In the genomic region with DNA sequence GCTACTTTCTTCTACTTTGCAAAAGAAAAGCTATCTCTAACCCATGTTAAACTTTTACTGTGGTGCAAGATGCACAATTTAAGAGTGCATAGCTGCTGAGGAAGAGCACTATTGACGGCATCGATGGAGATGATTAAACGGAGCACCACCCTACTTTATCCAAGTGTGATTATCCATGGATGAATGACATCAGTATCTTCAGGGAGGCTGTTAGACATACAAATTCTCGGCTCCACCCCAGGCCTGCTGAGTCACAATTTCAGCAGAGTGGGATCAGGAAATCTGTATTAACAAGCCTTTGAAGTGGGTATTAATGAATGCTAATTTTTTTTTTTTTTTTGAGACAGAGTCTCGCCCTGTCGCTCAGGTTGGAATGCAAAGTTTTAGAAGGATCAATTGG, we compare ENCODE assay signal across 18 cellular contexts. TPM values are rescaled to one million over a fixed set of nuclear protein-coding genes. Genes with fewer than 3 reads are reported as not detected.
"Had no signal": no experiment of that assay in that cellular context is flagged by ENCODE, and none has a peak within 500 bp of the region (broad histone marks: within the 10 kb centered on the region; RNA-seq: fewer than 3 reads in every experiment).

No MANE protein-coding gene starts in this region.

- H3K27me3 ChIP-seq: colonic mucosa, sigmoid colon had no signal

- H3K27ac Mint-ChIP-seq: activated CD4-positive, alpha-beta memory T cell treated with anti-CD3 and anti-CD28 coated beads, Interleukin-2, amount 10 ng/mL, durations not matched to agents 7 days and 5 days; immature natural killer cell; nephron; type B pancreatic cell had no signal

- H3K9me3 Mint-ChIP-seq: activated CD4-positive, alpha-beta memory T cell treated with anti-CD3 and anti-CD28 coated beads, Interleukin-2, amount 10 ng/mL, durations not matched to agents 7 days and 5 days; immature natural killer cell; nephron; type B pancreatic cell had no signal

- ATAC-seq: stimulated activated naive CD8-positive, alpha-beta T cell treated with anti-CD3 and anti-CD28 coated beads, Interleukin-15, Interleukin-2, amounts not matched to agents 100 U/mL and 50 U/mL, for 24 hours had no signal

- H3K4me3 ChIP-seq: colonic mucosa, sigmoid colon, suprapubic skin had no signal

- H3K4me1 ChIP-seq: colonic mucosa had no signal

- H3K36me3 ChIP-seq: colonic mucosa, sigmoid colon, suprapubic skin had no signal

- DNase-seq: activated CD4-positive, alpha-beta memory T cell treated with anti-CD3 and anti-CD28 coated beads, Interleukin-2, amount 10 ng/mL, durations not matched to agents 7 days and 5 days; activated CD4-positive, CD25-positive, alpha-beta regulatory T cell treated with anti-CD3 and anti-CD28 coated beads, Interleukin-2, amount 50 U/mL, for 72 hours; aorta; colonic mucosa; immature natural killer cell; mammary epithelial cell; occipital lobe; sigmoid colon; stimulated activated CD4-positive, alpha-beta T cell treated with anti-CD3 and anti-CD28 coated beads, Interleukin-4, amount 100 ng/mL, for 1 hour; stimulated activated CD8-positive, alpha-beta memory T cell treated with anti-CD3 and anti-CD28 coated beads, Interleukin-4, amount 100 ng/mL, for 48 hours; stimulated activated naive CD8-positive, alpha-beta T cell treated with anti-CD3 and anti-CD28 coated beads, Interleukin-15, Interleukin-2, amounts not matched to agents 100 U/mL and 50 U/mL, for 24 hours had no signal

- H3K27me3 Mint-ChIP-seq: type B pancreatic cell had no signal

- H3K9me3 ChIP-seq: colonic mucosa, sigmoid colon, suprapubic skin had no signal

- H3K4me3 Mint-ChIP-seq: activated CD4-positive, alpha-beta memory T cell treated with anti-CD3 and anti-CD28 coated beads, Interleukin-2, amount 10 ng/mL, durations not matched to agents 7 days and 5 days; immature natural killer cell; nephron; type B pancreatic cell had no signal

- H3K36me3 Mint-ChIP-seq: immature natural killer cell, type B pancreatic cell had no signal

- H3K27ac ChIP-seq: colonic mucosa, sigmoid colon, suprapubic skin had no signal

RNA-seq across cellular contexts. Expression of gene SLC2A14, which starts 16.2 kb away (rescaled TPM):
- total RNA-seq: endothelial cell of umbilical vein; glomerular endothelial cell; occipital lobe; pulmonary artery endothelial cell; T-helper 2 cell treated with Interferon-gamma antibody and Interleukin-4, amounts not matched to agents 100 ng/mL and 5 ng/mL, for 36 hours had no signal
- polyA plus RNA-seq: aorta, endothelial cell of umbilical vein, immature natural killer cell had no signal
